Comparison of ENCODE assay signal across 8 cellular contexts in genomic region chr13:48001127-48001881, GRCh38. TPM values are rescaled to one million over a fixed set of nuclear protein-coding genes. Genes with fewer than 3 reads are reported as not detected.
DNase-seq lines count a peak whose midpoint lies in the region; ATAC-seq, FAIRE-seq and TF ChIP-seq lines count a peak whose summit lies in the region.

SUCLA2 (minus strand) TSS chr13:48001273; CDS start chr13:48001269, 4 bp downstream.

- peak within 1 kb of the TSS; percentile 99 for H3K4me3 Mint-ChIP-seq in astrocyte (ENCODE audit: unreplicated experiment)

- H3K4me1 ChIP-seq in astrocyte (ENCODE audit: insufficient read depth, low read length) (peaks cover 11% of the 10 kb centered on the region), aorta (ENCODE audit: control insufficient read depth in 1 of 2, insufficient read depth in 2 of 2, low read length in 2 of 2) (peaks cover 0 to 2% of the 10 kb centered on the region in 2 donors)

- H4K20me1 ChIP-seq in astrocyte (ENCODE audit: insufficient read depth, low read length): peaks cover 10% of the 10 kb centered on the region

- no peaks in the 10 kb centered on the region for H3K9me3 ChIP-seq in astrocyte (ENCODE audit: insufficient read depth, low read depth, low read length)
- H3K9me3 ChIP-seq in aorta (ENCODE audit: control insufficient read depth, low read length): no peaks in the 10 kb centered on the region

- peak within 1 kb of the TSS; percentile 97 for H2AFZ ChIP-seq in astrocyte (ENCODE audit: low read depth, low read length)

- H3K4me3 ChIP-seq in astrocyte (ENCODE audit: insufficient read depth, low read depth, low read length): peak within 1 kb of the TSS; percentile 88
- H3K4me3 ChIP-seq in aorta (ENCODE audit: low read length in 2 of 2): peak within 1 kb of the TSS; percentile 86 to 93

- H3K27ac ChIP-seq in astrocyte (ENCODE audit: low read depth, low read length) (peak within 1 kb of the TSS; percentile 69), aorta (ENCODE audit: low read depth in 1 of 2, low read length in 2 of 2) (peak within 1 kb of the TSS in 1 of 2 donors; percentile 30)

- 3 to 7% methylated on average over 51 to 52 of the region's 52 CpGs for WGBS in aorta, 2 donors

- H3K79me2 ChIP-seq in astrocyte (ENCODE audit: insufficient read depth, low read length): peaks cover 47% of the 10 kb centered on the region

- H3K36me3 ChIP-seq in astrocyte (ENCODE audit: insufficient read depth, low read length) (no peaks in the 10 kb centered on the region), aorta (ENCODE audit: control insufficient read depth in 1 of 2, insufficient read depth in 2 of 2, low read length in 1 of 2) (peaks cover 0 to 2% of the 10 kb centered on the region in 2 donors)

- H3K27me3 ChIP-seq in astrocyte (ENCODE audit: insufficient read depth, low read length): no peaks in the 10 kb centered on the region
- no peaks in the 10 kb centered on the region for H3K27me3 ChIP-seq in aorta (ENCODE audit: control insufficient read depth in 1 of 2, insufficient read depth in 2 of 2, low read length in 1 of 2)

- intact Hi-C loops in aorta (cut with DNase I): no loop called here

- no peaks in the 10 kb centered on the region for H3K9me3 Mint-ChIP-seq in astrocyte (ENCODE audit: unreplicated experiment)

- peak within 1 kb of the TSS; percentile 97 for H3K4me2 ChIP-seq in astrocyte (ENCODE audit: low read length)

- TF ChIP-seq CTCF in astrocyte (IDR thresholded peaks at IDR 0.05; ENCODE audit: insufficient read depth, low read depth, low read length): no peak

- no peaks in the 10 kb centered on the region for H3K27me3 Mint-ChIP-seq in astrocyte (ENCODE audit: low read depth, unreplicated experiment)

- no peaks in the 10 kb centered on the region for H3K36me3 Mint-ChIP-seq in astrocyte (ENCODE audit: low read depth, unreplicated experiment)

- peak; percentile 91 for FAIRE-seq in GM18507 (lab: Jason Lieb, UNC)
- FAIRE-seq in astrocyte (lab: Jason Lieb, UNC): no peak

- peak within 1 kb of the TSS; percentile 89 for H3K9ac ChIP-seq in astrocyte (ENCODE audit: low read length)

- peaks cover 6% of the 10 kb centered on the region for H3K4me1 Mint-ChIP-seq in astrocyte (ENCODE audit: low read depth, unreplicated experiment)

- DNase-seq in GM18507 (ENCODE audit: extremely low spot score, insufficient read length, low read depth) (peak; percentile 99), NCI-H1930 (lab: John Stamatoyannopoulos, UW) (peak; percentile 88 to 95), T-helper 22 cell (ENCODE audit: low read depth) (peak; percentile 72), astrocyte (ENCODE audit: low read depth) (peak; percentile 57), hepatic stellate cell (ENCODE audit: low spot score) (peak; percentile 97), renal cortical epithelial cell (ENCODE audit: low read depth) (peak; percentile 70), aorta (peak; percentile 94 to 96)

- ATAC-seq in HG02970 (IDR thresholded peaks at IDR 0.05; ENCODE audit: low FRiP score, unreplicated experiment): peak; percentile 98
- ATAC-seq in aorta (ENCODE audit: low FRiP score): peak; percentile 99

- H3K27ac Mint-ChIP-seq in astrocyte (ENCODE audit: unreplicated experiment): peak within 1 kb of the TSS; percentile 68

RNA-seq across cellular contexts. Expression of gene SUCLA2, which starts in this region (rescaled TPM):
- total RNA-seq in astrocyte (35.4 and 41.7 TPM in 2 replicates), renal cortical epithelial cell (53.5 and 86.1 TPM in 2 replicates), aorta (10 to 100 TPM; 36.3 to 42.0 TPM)
- polyA plus RNA-seq in aorta: 10 to 100 TPM; 33.7 to 38.3 TPM
